In genomic region chr4:104279744-104280143, GRCh38 we compare ENCODE assay signal across 14 cellular contexts.
DNase-seq lines count a peak whose midpoint lies in the region; ATAC-seq lines count a peak whose summit lies in the region.
"Had no signal": no experiment of that assay in that cellular context is flagged by ENCODE, and none has a peak within 500 bp of the region (broad histone marks: within the 10 kb centered on the region; RNA-seq: fewer than 3 reads in every experiment).

No MANE protein-coding gene starts in this region.

- ATAC-seq in GM19023 (IDR thresholded peaks at IDR 0.05; ENCODE audit: unreplicated experiment) (no peak), GM21526 (IDR thresholded peaks at IDR 0.05; ENCODE audit: low FRiP score, unreplicated experiment) (no peak)
- ATAC-seq in naive thymus-derived CD8-positive, alpha-beta T cell: no peak
- ATAC-seq: GM12878 had no signal

- POLR2A ChIA-PET in naive thymus-derived CD8-positive, alpha-beta T cell (lab: Charles Lee): no interaction called here

- H3K27ac Mint-ChIP-seq in naive thymus-derived CD8-positive, alpha-beta T cell: no peak overlapping the region
- H3K27ac Mint-ChIP-seq: CD4-positive, alpha-beta memory T cell; H9 had no signal

- H3K27me3 Mint-ChIP-seq in naive thymus-derived CD8-positive, alpha-beta T cell: no peaks in the 10 kb centered on the region
- H3K27me3 Mint-ChIP-seq: CD4-positive, alpha-beta memory T cell had no signal

- H3K4me1 Mint-ChIP-seq in naive thymus-derived CD8-positive, alpha-beta T cell: no peaks in the 10 kb centered on the region
- H3K4me1 Mint-ChIP-seq: CD4-positive, alpha-beta memory T cell; H9 had no signal

- DNase-seq in putamen (ENCODE audit: low spot score): peak; percentile 82
- DNase-seq in NCI-H1092 (lab: John Stamatoyannopoulos, UW): no peak
- DNase-seq in naive thymus-derived CD8-positive, alpha-beta T cell: no peak
- DNase-seq: BE2C; CD4-positive, alpha-beta memory T cell; DMS79; GOT3; H9 had no signal

- H3K4me3 Mint-ChIP-seq in naive thymus-derived CD8-positive, alpha-beta T cell: no peak overlapping the region
- H3K4me3 Mint-ChIP-seq: CD4-positive, alpha-beta memory T cell; H9 had no signal

- peaks cover 0 to 10% (median 0%) of the 10 kb centered on the region in 9 donors for H3K9me3 Mint-ChIP-seq in naive thymus-derived CD8-positive, alpha-beta T cell
- H3K9me3 Mint-ChIP-seq: H9 had no signal

- no peaks in the 10 kb centered on the region for H3K27me3 ChIP-seq in layer of hippocampus (ENCODE audit: control insufficient read depth, insufficient read depth, low read length)
- H3K27me3 ChIP-seq: BE2C had no signal

- H3K36me3 Mint-ChIP-seq in naive thymus-derived CD8-positive, alpha-beta T cell: no peaks in the 10 kb centered on the region
- H3K36me3 Mint-ChIP-seq: CD4-positive, alpha-beta memory T cell had no signal

- H3K27ac ChIP-seq in cingulate gyrus (ENCODE audit: low read depth, low read length) (peak overlapping the region; percentile 97), layer of hippocampus (ENCODE audit: low read depth, low read length) (peak overlapping the region; percentile 95)
- H3K27ac ChIP-seq: C4-2B had no signal
